9 cellular contexts compared by ENCODE assay signal in the genomic region with DNA sequence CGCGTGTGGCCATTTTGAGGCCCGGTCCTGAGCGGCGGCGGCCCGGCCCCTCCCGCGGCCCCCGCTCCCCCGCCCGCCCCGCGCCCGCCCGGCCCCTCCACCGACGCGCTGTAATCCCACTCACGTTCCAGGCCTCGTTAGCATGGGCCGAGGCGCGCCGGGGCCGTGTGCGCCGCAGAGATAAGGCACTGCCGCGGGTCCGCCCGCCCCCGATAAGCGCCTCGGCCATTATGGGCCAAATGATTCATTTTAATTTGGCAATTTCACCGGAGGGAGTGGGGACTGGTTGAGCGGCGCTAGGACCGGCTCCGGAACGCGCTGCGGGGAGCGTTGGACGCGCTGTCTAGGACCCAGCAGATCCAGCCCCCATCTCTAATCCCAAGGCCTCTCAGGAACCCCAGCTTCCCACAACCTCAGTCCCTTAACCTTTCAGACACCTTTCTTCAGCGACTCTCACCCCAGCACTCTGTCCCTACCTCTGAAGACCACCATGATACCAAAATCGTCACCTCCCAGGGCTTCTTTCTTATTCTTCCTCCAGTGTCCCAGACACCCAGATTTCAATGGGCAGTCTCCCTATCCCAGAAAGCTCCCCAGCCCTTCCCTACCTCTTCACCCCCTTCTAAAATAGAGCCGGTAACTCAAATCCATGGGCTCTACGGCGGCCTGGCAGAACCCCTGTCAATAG. TPM values are rescaled to one million over a fixed set of nuclear protein-coding genes. Genes with fewer than 3 reads are reported as not detected.
DNase-seq lines count a peak whose midpoint lies in the region; ATAC-seq, FAIRE-seq and TF ChIP-seq lines count a peak whose summit lies in the region.
"Had no signal": no experiment of that assay in that cellular context is flagged by ENCODE, and none has a peak within 500 bp of the region (broad histone marks: within the 10 kb centered on the region; RNA-seq: fewer than 3 reads in every experiment).

A gene (minus strand): TSS at position 39 of the 688 bp plus-strand sequence. CDS start 6,337 bp downstream, outside the sequence.

- no peaks in the 10 kb centered on the region for H3K36me3 Mint-ChIP-seq in activated naive CD8-positive, alpha-beta T cell

- intact Hi-C loops in gastrocnemius medialis (cut with DNase I; ENCODE audit: low total_unique reads): no loop called here

- H3K9me3 Mint-ChIP-seq in activated naive CD8-positive, alpha-beta T cell (ENCODE audit: low read depth): no peaks in the 10 kb centered on the region

- no peaks in the 10 kb centered on the region for H3K36me3 ChIP-seq in iPS-15b (ENCODE audit: control insufficient read depth, insufficient read depth, low read length)
- no peaks in the 10 kb centered on the region for H3K36me3 ChIP-seq in gastrocnemius medialis

- TF ChIP-seq POLR2A in gastrocnemius medialis (IDR thresholded peaks at IDR 0.05): no peak
- no peak for TF ChIP-seq POLR2A in GM12892 (IDR thresholded peaks at IDR 0.05; ENCODE audit: low read depth, low read length)

- H3K9ac ChIP-seq in iPS-15b (ENCODE audit: low read depth, low read length): no peak within 1 kb of the TSS

- H3K27me3 Mint-ChIP-seq in activated naive CD8-positive, alpha-beta T cell: peaks cover 49% of the 10 kb centered on the region

- H3K4me1 ChIP-seq in iPS-15b (ENCODE audit: control insufficient read depth, insufficient read depth, low read length) (peaks cover 18% of the 10 kb centered on the region), gastrocnemius medialis (peaks cover 3 to 16% of the 10 kb centered on the region in 2 donors)

- no peaks in the 10 kb centered on the region for H3K9me3 ChIP-seq in iPS-15b (ENCODE audit: control insufficient read depth, insufficient read depth, low read length)
- no peaks in the 10 kb centered on the region for H3K9me3 ChIP-seq in gastrocnemius medialis

- DNase-seq in HUDEP-2 (lab: John Stamatoyannopoulos, UW; ENCODE audit: unreplicated experiment in 76 of 76): peak in 74 of 76 experiments; percentile 53 to 96 (median 86)
- DNase-seq in gastrocnemius medialis: no peak
- no peak for DNase-seq in DMS153 treated with DMSO at 0.1 percent for 48 hours (lab: John Stamatoyannopoulos, UW; ENCODE audit: unreplicated experiment)
- DNase-seq in GM12892 (ENCODE audit: insufficient read length): no peak
- no peak for DNase-seq in GM13977 (ENCODE audit: low spot score)

- ATAC-seq in gastrocnemius medialis (peak in 1 of 2 donors; percentile 30), HG03139 (IDR thresholded peaks at IDR 0.05; ENCODE audit: unreplicated experiment) (no peak)
- ATAC-seq: Panc1 had no signal

- peaks cover 93% of the 10 kb centered on the region for H3K27me3 ChIP-seq in iPS-15b (ENCODE audit: control insufficient read depth, insufficient read depth, low read length)
- peaks cover 59 to 65% (median 59%) of the 10 kb centered on the region in 3 donors for H3K27me3 ChIP-seq in gastrocnemius medialis

- no peak for TF ChIP-seq CTCF in gastrocnemius medialis (IDR thresholded peaks at IDR 0.05 in 4 of 5, conservative IDR thresholded peaks at IDR 0.05 in 1 of 5)
- TF ChIP-seq CTCF in GM13977 (IDR thresholded peaks at IDR 0.05; ENCODE audit: extremely low read depth, insufficient read depth, missing control alignments): no peak

- H3K4me3 Mint-ChIP-seq in activated naive CD8-positive, alpha-beta T cell: peak within 1 kb of the TSS; percentile 84

- peaks cover 25% of the 10 kb centered on the region for H3K4me1 Mint-ChIP-seq in activated naive CD8-positive, alpha-beta T cell (ENCODE audit: low read depth)

- peak within 1 kb of the TSS; percentile 50 for H3K4me3 ChIP-seq in iPS-15b (ENCODE audit: low read depth, low read length)
- H3K4me3 ChIP-seq in gastrocnemius medialis: peak within 1 kb of the TSS; percentile 46 to 61 (median 54)

- peak within 1 kb of the TSS; percentile 7 for H3K27ac Mint-ChIP-seq in activated naive CD8-positive, alpha-beta T cell

- peak within 1 kb of the TSS; percentile 60 to 77 (median 72) for H3K27ac ChIP-seq in gastrocnemius medialis

- no peak for FAIRE-seq in GM12892 (lab: Jason Lieb, UNC)

- in situ Hi-C loops in gastrocnemius medialis (cut with MboI; ENCODE audit: low sequenced_read_pairs in 4 of 4) (no loop called here), GM13977 (cut with MboI; ENCODE audit: low pct_unique_long_range_greater_than_20kb, low sequenced_read_pairs, unreplicated experiment) (no loop called here)

RNA-seq across cellular contexts. Expression of the gene that starts here (rescaled TPM):
- total RNA-seq in gastrocnemius medialis: 1 to 10 TPM in 1 of 4 donors, under 1 TPM in 3; 0.59 to 1.6 (median 0.70) TPM
- polyA plus RNA-seq in GM12892 (2012; ENCODE audit: missing spikeins): not detected

Comparison
In these comparisons a context has a peak if more than half of its experiments do, and no peak if none do; other contexts are left out.
1. DNase-seq: peak in HUDEP-2 (74 of 76); none in gastrocnemius medialis (0 of 2), DMS153 treated with DMSO at 0.1 percent for 48 hours (single experiment), GM12892 (single experiment) and GM13977 (single experiment).